ENCODE assay signal across 15 cellular contexts in the genomic region with DNA sequence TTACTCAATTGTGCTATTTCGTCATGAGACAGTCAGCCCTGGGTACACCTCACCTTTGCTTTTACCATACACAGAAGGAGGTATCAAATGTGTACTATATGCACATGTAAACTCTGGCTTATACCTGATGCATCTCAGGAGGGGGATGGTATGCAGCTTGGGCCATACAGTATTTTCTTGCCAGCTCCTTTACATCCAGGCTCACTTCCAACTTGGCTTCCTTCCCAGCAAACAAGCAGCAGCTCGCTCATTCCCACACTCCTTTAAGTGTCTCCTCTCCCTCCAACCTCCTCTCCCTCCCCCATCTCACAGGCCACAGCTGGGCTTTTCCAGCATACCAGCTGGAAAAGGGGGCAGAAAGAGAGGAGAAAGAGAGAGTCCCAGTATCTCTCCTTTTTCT. TPM values are rescaled to one million over a fixed set of nuclear protein-coding genes. Genes with fewer than 3 reads are reported as not detected.
DNase-seq lines count a peak whose midpoint lies in the region; ATAC-seq and TF ChIP-seq lines count a peak whose summit lies in the region.
"Had no signal": no experiment of that assay in that cellular context is flagged by ENCODE, and none has a peak within 500 bp of the region (broad histone marks: within the 10 kb centered on the region; RNA-seq: fewer than 3 reads in every experiment).

No MANE protein-coding gene starts in this region.

- CTCF ChIA-PET in mammary epithelial cell (lab: Charles Lee; ENCODE audit: low non-redundant PET): no interaction called here

- peak; percentile 76 for DNase-seq in HCEC 1CT
- DNase-seq in NCI-H2171 treated with DMSO at 0.1 percent for 48 hours (lab: John Stamatoyannopoulos, UW): peak; percentile 97
- peak; percentile 88 for DNase-seq in mammary epithelial cell
- peak; percentile 62 for DNase-seq in pulmonary artery endothelial cell (ENCODE audit: low read depth, low spot score)
- DNase-seq in NCI-H146 treated with DMSO at 0.1 percent for 48 hours (lab: John Stamatoyannopoulos, UW; ENCODE audit: unreplicated experiment): no peak
- no peak for DNase-seq in activated CD4-positive, alpha-beta T cell treated with anti-CD3 and anti-CD28 coated beads, Interleukin-2, amount 50 U/mL, for 4 hours
- no peak for DNase-seq in upper lobe of right lung
- DNase-seq: activated T-cell treated with anti-CD3 and anti-CD28 coated beads, Interleukin-2, amount 50 U/mL, for 48 hours; Caco-2; central memory CD4-positive, alpha-beta T cell; immature natural killer cell; Karpas-422 had no signal

- no TSS peak for BruUV-seq in mammary epithelial cell (replicated peaks; lab: Mats Ljungman, UMichigan)

- H3K9ac ChIP-seq in mammary epithelial cell (ENCODE audit: insufficient read depth, low read length): no peak overlapping the region

- H2AFZ ChIP-seq in mammary epithelial cell (ENCODE audit: low read depth, low read length): no peak overlapping the region

- no peak overlapping the region for H3K27ac ChIP-seq in mammary epithelial cell (ENCODE audit: insufficient read depth, low read depth, low read length)
- H3K27ac ChIP-seq in upper lobe of right lung: no peak overlapping the region

- TF ChIP-seq CTCF in mammary epithelial cell (conservative IDR thresholded peaks at IDR 0.05 in 1 of 2, IDR thresholded peaks at IDR 0.05 in 1 of 2; ENCODE audit: extremely low read depth in 1 of 2, insufficient read depth in 1 of 2, low read depth in 1 of 2, low read length in 2 of 2) (no peak), upper lobe of right lung (IDR thresholded peaks at IDR 0.05) (no peak)

- peak overlapping the region; percentile 72 for H3K4me2 ChIP-seq in mammary epithelial cell (ENCODE audit: insufficient read depth, low read depth, low read length)

- no peaks in the 10 kb centered on the region for H3K79me2 ChIP-seq in mammary epithelial cell (ENCODE audit: insufficient read depth, low read length)

- no peak for ATAC-seq in upper lobe of right lung
- ATAC-seq: activated CD4-positive, CD25-positive, alpha-beta regulatory T cell treated with anti-CD3 and anti-CD28 coated beads, Interleukin-2, amount 50 U/mL, for 24 hours; HCT116 had no signal

- WGBS in mammary epithelial cell (ENCODE audit: low coverage, missing lambda C conversion rate): 35% methylated on average over 2 of the region's 2 CpGs

- H3K9me3 ChIP-seq in mammary epithelial cell (replicated peaks; ENCODE audit: insufficient read depth, low read length) (no peaks in the 10 kb centered on the region), upper lobe of right lung (no peaks in the 10 kb centered on the region)
- H3K9me3 ChIP-seq: Caco-2 had no signal

- in situ Hi-C loops in mammary epithelial cell (cut with MboI; ENCODE audit: low sequenced_read_pairs in 2 of 2): no loop called here

- H3K27me3 ChIP-seq in mammary epithelial cell (ENCODE audit: insufficient read depth, low read length) (no peaks in the 10 kb centered on the region), upper lobe of right lung (no peaks in the 10 kb centered on the region)

- H3K4me1 ChIP-seq in mammary epithelial cell (ENCODE audit: insufficient read depth, low read length): peaks cover 16% of the 10 kb centered on the region
- H3K4me1 ChIP-seq in upper lobe of right lung: no peaks in the 10 kb centered on the region
- H3K4me1 ChIP-seq: Caco-2 had no signal

- H3K36me3 ChIP-seq in mammary epithelial cell (ENCODE audit: insufficient read depth, low read length) (no peaks in the 10 kb centered on the region), upper lobe of right lung (no peaks in the 10 kb centered on the region)

- intact Hi-C loops in mammary epithelial cell (cut with micrococcal nuclease) (no loop called here), upper lobe of right lung (cut with DNase I) (no loop called here)

- dilution Hi-C loops in mammary epithelial cell (cut with HindIII; ENCODE audit: low sequenced_read_pairs): no loop called here

- H4K20me1 ChIP-seq in mammary epithelial cell (ENCODE audit: insufficient read depth, low read length): no peaks in the 10 kb centered on the region

- H3K4me3 ChIP-seq in mammary epithelial cell (replicated peaks in 1 of 3; ENCODE audit: insufficient read depth in 1 of 3, low read depth in 2 of 3, low read length in 3 of 3) (no peak overlapping the region), upper lobe of right lung (no peak overlapping the region)

RNA-seq across cellular contexts. Expression of gene MARCHF4, which starts 9.6 kb away (rescaled TPM):
- 1 to 10 TPM in 1 of 2 donors, under 1 TPM in 1; under 0.01 to 4.6 TPM for total RNA-seq in mammary epithelial cell
- 1.5 TPM for polyA plus RNA-seq in mammary epithelial cell
- polyA minus RNA-seq in mammary epithelial cell: 2.2 TPM
- total RNA-seq in pulmonary artery endothelial cell: 3.6 and 5.4 TPM in 2 replicates
- total RNA-seq in upper lobe of right lung: 0.09 TPM
- total RNA-seq: Caco-2 had no signal
- polyA plus RNA-seq: esophagus had no signal

RNA-seq across cellular contexts. Expression of gene SMARCAL1, which starts 49.6 kb away (rescaled TPM):
- total RNA-seq in mammary epithelial cell: 10 to 100 TPM; 12.8 to 25.8 TPM
- polyA plus RNA-seq in mammary epithelial cell: 24.6 TPM
- 50.1 TPM for polyA minus RNA-seq in mammary epithelial cell
- total RNA-seq in pulmonary artery endothelial cell: 11.0 and 13.2 TPM in 2 replicates
- total RNA-seq in upper lobe of right lung: 16.7 TPM

Comparison
In these comparisons a context has a peak if more than half of its experiments do, and no peak if none do; other contexts are left out.
1. DNase-seq: peak in HCEC 1CT (single experiment), NCI-H2171 treated with DMSO at 0.1 percent for 48 hours (single experiment), mammary epithelial cell (single experiment) and pulmonary artery endothelial cell (single experiment); none in NCI-H146 treated with DMSO at 0.1 percent for 48 hours (single experiment), activated CD4-positive, alpha-beta T cell treated with anti-CD3 and anti-CD28 coated beads, Interleukin-2, amount 50 U/mL, for 4 hours (0 of 2) and upper lobe of right lung (single experiment).